Comparison of ENCODE assay signal across 17 cellular contexts in the genomic region with DNA sequence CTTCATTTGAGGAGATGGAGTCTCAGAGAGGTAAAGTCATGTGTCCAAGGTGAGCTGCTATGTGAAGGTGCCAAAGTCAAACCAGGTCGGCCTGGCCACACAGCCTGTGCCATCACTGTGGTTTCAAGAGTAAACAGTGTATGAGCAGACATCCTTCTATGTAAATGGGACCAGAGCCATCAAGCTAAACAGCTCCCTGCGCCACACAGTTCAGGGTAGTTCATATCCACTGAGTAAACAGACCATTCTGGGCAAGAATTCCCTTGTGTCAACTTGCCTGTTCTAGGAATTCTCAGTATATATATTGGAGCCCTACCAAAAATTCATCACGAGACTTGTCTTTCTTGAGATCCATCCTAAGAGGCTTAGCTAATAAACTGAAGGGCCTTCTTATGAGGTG.
A peak's percentile ranks its signal among the peaks of the same experiment; 100 is the strongest.
DNase-seq lines count a peak whose midpoint lies in the region; ATAC-seq, FAIRE-seq and TF ChIP-seq lines count a peak whose summit lies in the region.
"Had no signal": no experiment of that assay in that cellular context is flagged by ENCODE, and none has a peak within 500 bp of the region (broad histone marks: within the 10 kb centered on the region; RNA-seq: fewer than 3 reads in every experiment).

No MANE protein-coding gene starts in this region.

- H3K27me3 ChIP-seq in brain microvascular endothelial cell (replicated peaks) (no peaks in the 10 kb centered on the region), keratinocyte (ENCODE audit: control insufficient read depth, extremely low read depth, insufficient read depth, low read length) (no peaks in the 10 kb centered on the region), thymus (ENCODE audit: control insufficient read depth, insufficient read depth) (no peaks in the 10 kb centered on the region)
- H3K27me3 ChIP-seq: neural progenitor cell had no signal

- WGBS in thymus = 93% methylated on average over 3 of the region's 3 CpGs

- H3K9me3 ChIP-seq in keratinocyte (ENCODE audit: control insufficient read depth, low read depth, low read length) (no peaks in the 10 kb centered on the region), thymus (ENCODE audit: control insufficient read depth) (no peaks in the 10 kb centered on the region)

- dilution Hi-C loops in keratinocyte (cut with MboI; ENCODE audit: extremely low pct_ligation_motif_present, low sequenced_read_pairs) = no loop called here

- FAIRE-seq in keratinocyte (lab: Jason Lieb, UNC) = peak; percentile 81
- FAIRE-seq: islet of Langerhans had no signal

- no peak overlapping the region for H2AFZ ChIP-seq in keratinocyte (ENCODE audit: control insufficient read depth, low read length)
- H2AFZ ChIP-seq: neural progenitor cell had no signal

- H4K20me1 ChIP-seq in keratinocyte (ENCODE audit: control insufficient read depth, extremely low read depth, insufficient read depth, low read length) = peaks cover 3% of the 10 kb centered on the region

- no peak overlapping the region for H3K4me2 ChIP-seq in keratinocyte (ENCODE audit: control insufficient read depth, extremely low read depth, insufficient read depth, low read depth, low read length)
- H3K4me2 ChIP-seq: neural progenitor cell had no signal

- ATAC-seq in HG03469 (IDR thresholded peaks at IDR 0.05; ENCODE audit: unreplicated experiment) = no peak

- H3K79me2 ChIP-seq in keratinocyte (ENCODE audit: control insufficient read depth, insufficient read depth, low read length) = peaks cover 46% of the 10 kb centered on the region

- peaks cover 13% of the 10 kb centered on the region for H3K36me3 ChIP-seq in brain microvascular endothelial cell (replicated peaks)
- peaks cover 25 to 47% of the 10 kb centered on the region in 2 experiments for H3K36me3 ChIP-seq in keratinocyte (ENCODE audit: control insufficient read depth in 2 of 2, extremely low read depth in 1 of 2, insufficient read depth in 2 of 2, low read length in 2 of 2)
- H3K36me3 ChIP-seq in thymus (ENCODE audit: control insufficient read depth, insufficient read depth) = no peaks in the 10 kb centered on the region
- H3K36me3 ChIP-seq: neural progenitor cell had no signal

- DNase-seq in NCI-H1092 treated with DMSO at 0.1 percent for 48 hours (lab: John Stamatoyannopoulos, UW) (peak; percentile 32), NCI-H1092 (lab: John Stamatoyannopoulos, UW) (no peak), brain microvascular endothelial cell (peak; percentile 45), keratinocyte (ENCODE audit: low read depth, low spot score) (no peak), NCI-H146 treated with DMSO at 0.1 percent for 48 hours (lab: John Stamatoyannopoulos, UW; ENCODE audit: unreplicated experiment) (no peak), cerebellar nuclear complex (lab: John Stamatoyannopoulos, UW) (no peak)
- DNase-seq: activated T-cell treated with anti-CD3 and anti-CD28 coated beads for 4 hours; amniotic stem cell; DMS 273 treated with DMSO at 0.1 percent for 48 hours; NCI-H2107; SHP77 treated with DMSO at 0.1 percent for 48 hours; stimulated activated naive CD4-positive, alpha-beta T cell; WERI-Rb-1 had no signal

- no peak for TF ChIP-seq CTCF in brain microvascular endothelial cell (IDR thresholded peaks at IDR 0.05; ENCODE audit: low read depth, low read length, missing control alignments)
- TF ChIP-seq CTCF in keratinocyte (optimal IDR thresholded peaks at IDR 0.05 in 1 of 3, IDR thresholded peaks at IDR 0.05 in 1 of 3, conservative IDR thresholded peaks at IDR 0.05 in 1 of 3; ENCODE audit: extremely low read depth in 1 of 3, insufficient read depth in 2 of 3, low read length in 3 of 3) = no peak

- no peak overlapping the region for H3K9ac ChIP-seq in keratinocyte (ENCODE audit: control insufficient read depth, extremely low read depth, insufficient read depth, low read length)
- H3K9ac ChIP-seq: neural progenitor cell had no signal

- no peak overlapping the region for H3K27ac ChIP-seq in brain microvascular endothelial cell
- H3K27ac ChIP-seq in keratinocyte (ENCODE audit: control insufficient read depth, insufficient read depth, low read length) = peak overlapping the region; percentile 21
- H3K27ac ChIP-seq in thymus (ENCODE audit: low read depth) = peak overlapping the region; percentile 22
- H3K27ac ChIP-seq: neural progenitor cell, WERI-Rb-1 had no signal

- H3K4me1 ChIP-seq in keratinocyte (ENCODE audit: control insufficient read depth, extremely low read depth, insufficient read depth, low read length) (peaks cover 31% of the 10 kb centered on the region), thymus (ENCODE audit: control insufficient read depth, insufficient read depth, low read length) (no peaks in the 10 kb centered on the region)
- H3K4me1 ChIP-seq: neural progenitor cell had no signal

- in situ Hi-C loops in brain microvascular endothelial cell (cut with HindIII; ENCODE audit: low pct_ligation_motif_present, low sequenced_read_pairs) = no loop called here

- H3K4me3 ChIP-seq in brain microvascular endothelial cell (ENCODE audit: low read depth, low read length) (no peak overlapping the region), keratinocyte (ENCODE audit: control insufficient read depth in 2 of 3, extremely low read depth in 1 of 3, insufficient read depth in 2 of 3, low read depth in 1 of 3, low read length in 3 of 3) (no peak overlapping the region), thymus (ENCODE audit: low read length) (no peak overlapping the region)
- H3K4me3 ChIP-seq: neural progenitor cell had no signal

- no peaks in the 10 kb centered on the region for H3K9me1 ChIP-seq in keratinocyte (ENCODE audit: control insufficient read depth, extremely low read depth, insufficient read depth, low read length)

Comparison
In these comparisons a context has a peak if more than half of its experiments do, and no peak if none do; other contexts are left out.
1. DNase-seq: peak in NCI-H1092 treated with DMSO at 0.1 percent for 48 hours (single experiment) and brain microvascular endothelial cell (single experiment); none in NCI-H1092 (single experiment), keratinocyte (single experiment), NCI-H146 treated with DMSO at 0.1 percent for 48 hours (single experiment) and cerebellar nuclear complex (0 of 2).